8 cellular contexts compared by ENCODE assay signal in genomic region chr10:132422931-132423813, GRCh38.
A peak's percentile ranks its signal among the peaks of the same experiment; 100 is the strongest.
DNase-seq lines count a peak whose midpoint lies in the region; ATAC-seq and TF ChIP-seq lines count a peak whose summit lies in the region.

No MANE protein-coding gene starts in this region.

- H3K9me3 Mint-ChIP-seq in activated naive CD8-positive, alpha-beta T cell (ENCODE audit: low read depth), result no peaks in the 10 kb centered on the region
- no peaks in the 10 kb centered on the region for H3K9me3 Mint-ChIP-seq in nephron

- H3K36me3 Mint-ChIP-seq in activated naive CD8-positive, alpha-beta T cell, result no peaks in the 10 kb centered on the region
- no peaks in the 10 kb centered on the region for H3K36me3 Mint-ChIP-seq in nephron (ENCODE audit: low read depth)

- no peak for ATAC-seq in GM21526 (IDR thresholded peaks at IDR 0.05; ENCODE audit: low FRiP score, unreplicated experiment)

- peak overlapping the region; percentile 21 for H3K4me3 Mint-ChIP-seq in activated naive CD8-positive, alpha-beta T cell
- peak overlapping the region; percentile 3 to 67 (median 14) for H3K4me3 Mint-ChIP-seq in nephron

- peaks cover 21% of the 10 kb centered on the region for H3K4me1 Mint-ChIP-seq in activated naive CD8-positive, alpha-beta T cell (ENCODE audit: low read depth)
- peaks cover 47% of the 10 kb centered on the region for H3K4me1 Mint-ChIP-seq in nephron

- TF ChIP-seq CTCF in nephron (IDR thresholded peaks at IDR 0.05; ENCODE audit: unreplicated experiment in 3 of 3), result no peak

- peak overlapping the region; percentile 74 for H3K27ac Mint-ChIP-seq in activated naive CD8-positive, alpha-beta T cell
- H3K27ac Mint-ChIP-seq in nephron, result peak overlapping the region; percentile 86 to 94 (median 93)

- peak; percentile 89 for DNase-seq in DMS 273 (lab: John Stamatoyannopoulos, UW; ENCODE audit: unreplicated experiment)
- DNase-seq in KBM-7, result peak; percentile 89
- DNase-seq in RKO (ENCODE audit: low spot score), result no peak
- DNase-seq in 8988T, result no peak
- DNase-seq in NCI-H2196 (lab: John Stamatoyannopoulos, UW; ENCODE audit: unreplicated experiment), result no peak

- in situ Hi-C loops in KBM-7 (cut with MboI; ENCODE audit: low pct_unique_long_range_greater_than_20kb, low sequenced_read_pairs), result no loop called here

- no peaks in the 10 kb centered on the region for H3K27me3 Mint-ChIP-seq in activated naive CD8-positive, alpha-beta T cell
- H3K27me3 Mint-ChIP-seq in nephron (ENCODE audit: low read depth), result no peaks in the 10 kb centered on the region

Comparison
In these comparisons a context has a peak if more than half of its experiments do, and no peak if none do; other contexts are left out.
1. DNase-seq: peak in DMS 273 (single experiment) and KBM-7 (single experiment); none in RKO (single experiment), 8988T (single experiment) and NCI-H2196 (single experiment).